Comparison of ENCODE assay signal across 1 cellular context in genomic region chr6:115485400-115485799, GRCh38.
TF ChIP-seq lines count a peak whose summit lies in the region.

No MANE protein-coding gene starts in this region.

TF ChIP-seq in IMR-90, 13 proteins besides CTCF, POLR2A, EP300 and RAD21:
- no peak for TF ChIP-seq CEBPB (IDR thresholded peaks at IDR 0.05; ENCODE audit: low read depth, low read length)
- TF ChIP-seq ELK1 (IDR thresholded peaks at IDR 0.05; ENCODE audit: borderline replicate concordance, low read depth, low read length): no peak
- TF ChIP-seq MAFK (IDR thresholded peaks at IDR 0.05; ENCODE audit: low read depth, low read length): no peak
- no peak for TF ChIP-seq NFE2L2 (IDR thresholded peaks at IDR 0.05; ENCODE audit: low read depth, low read length)
- no peak for TF ChIP-seq FOS (IDR thresholded peaks at IDR 0.05; ENCODE audit: low read depth, low read length)
- no peak for TF ChIP-seq CHD1 (IDR thresholded peaks at IDR 0.05; ENCODE audit: low read depth, low read length)
- no peak for TF ChIP-seq RCOR1 (IDR thresholded peaks at IDR 0.05; ENCODE audit: insufficient replicate concordance, low read length)
- no peak for TF ChIP-seq SMC3 (IDR thresholded peaks at IDR 0.05; ENCODE audit: low read depth, low read length)
- TF ChIP-seq USF2 (IDR thresholded peaks at IDR 0.05; ENCODE audit: low read depth, low read length): no peak
- TF ChIP-seq BHLHE40 (IDR thresholded peaks at IDR 0.05; ENCODE audit: low read depth, low read length): no peak
- TF ChIP-seq MXI1 (IDR thresholded peaks at IDR 0.05; ENCODE audit: borderline replicate concordance, low read depth, low read length): no peak
- TF ChIP-seq MAZ (IDR thresholded peaks at IDR 0.05; ENCODE audit: borderline replicate concordance, low read depth, low read length): no peak
- TF ChIP-seq RFX5 (IDR thresholded peaks at IDR 0.05; ENCODE audit: low read depth, low read length): no peak
